In the genomic region with DNA sequence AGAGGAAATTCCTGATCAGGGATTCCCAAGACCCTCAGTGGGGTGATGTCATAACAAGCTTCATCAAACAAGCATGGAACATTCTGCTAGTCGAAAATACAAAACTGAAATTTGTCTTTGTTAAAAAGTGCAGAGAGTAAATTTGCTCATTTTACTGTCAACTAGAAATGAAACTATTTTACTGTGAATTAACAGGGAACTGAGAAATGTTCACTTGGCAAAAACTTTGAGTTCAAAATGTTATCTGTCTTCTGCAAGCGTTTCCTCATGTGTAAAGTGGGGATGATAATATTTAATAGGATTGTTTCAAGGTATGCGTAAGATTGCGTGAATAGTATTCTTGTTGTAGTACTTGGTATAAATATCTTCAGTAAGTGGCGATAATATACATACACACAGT, we compare ENCODE assay signal across 27 cellular contexts. TPM values are rescaled to one million over a fixed set of nuclear protein-coding genes. Genes with fewer than 3 reads are reported as not detected.
"Had no signal": no experiment of that assay in that cellular context is flagged by ENCODE, and none has a peak within 500 bp of the region (broad histone marks: within the 10 kb centered on the region; RNA-seq: fewer than 3 reads in every experiment).

No MANE protein-coding gene starts in this region.

- H3K4me2 ChIP-seq: hepatocyte had no signal

- FAIRE-seq: endometrium, pancreas had no signal

- H3K27me3 ChIP-seq: breast epithelium, colonic mucosa, hepatocyte, pancreas, suprapubic skin, vagina had no signal

- H3K36me3 ChIP-seq: breast epithelium, colonic mucosa, suprapubic skin, vagina had no signal

- H3K79me2 ChIP-seq: hepatocyte had no signal

- H3K4me1 ChIP-seq: breast epithelium, colonic mucosa, psoas muscle, suprapubic skin, vagina had no signal

- H3K4me3 ChIP-seq: breast epithelium, colonic mucosa, hepatocyte, pancreas, psoas muscle, skin epidermis, suprapubic skin, vagina had no signal

- ATAC-seq: left ventricle myocardium superior; natural killer cell treated with Interleukin-12 subunit alpha and Interleukin-12 subunit beta and Interleukin-15 and Interleukin-18, amount 100 ng/mL, for 72 hours; pancreas; psoas muscle; right cardiac atrium; stimulated activated effector memory CD8-positive, alpha-beta T cell treated with anti-CD3 and anti-CD28 coated beads, Interleukin-12 subunit alpha, Interleukin-12 subunit beta, amount 100 ng/mL, for 72 hours; stimulated activated naive CD8-positive, alpha-beta T cell treated with anti-CD3 and anti-CD28 coated beads, Interleukin-15, amount 100 ng/mL, for 72 hours had no signal

- H3K9me3 ChIP-seq: breast epithelium, colonic mucosa, pancreas, psoas muscle, suprapubic skin, vagina had no signal

- H2AFZ ChIP-seq: hepatocyte had no signal

- DNase-seq: activated CD4-positive, alpha-beta T cell treated with anti-CD3 and anti-CD28 coated beads for 4 hours; activated CD4-positive, alpha-beta T cell treated with anti-CD3 and anti-CD28 coated beads, Interleukin-2, amount 50 U/mL, for 48 hours; activated CD4-positive, CD25-positive, alpha-beta regulatory T cell; activated naive CD4-positive, alpha-beta T cell treated with Interleukin-2 at 50 U/mL for 16 hours; activated naive CD8-positive, alpha-beta T cell treated with anti-CD3 and anti-CD28 coated beads, Interleukin-2, amount 10 ng/mL, durations not matched to agents 7 days and 5 days; activated T-cell treated with anti-CD3 and anti-CD28 coated beads, Interleukin-2, amount 50 U/mL, for 48 hours; amniotic stem cell; colonic mucosa; foreskin melanocyte; left ventricle myocardium superior; midbrain; pancreas; psoas muscle; right cardiac atrium; stimulated activated CD4-positive, alpha-beta T cell treated with anti-CD3 and anti-CD28 coated beads, Interleukin-2, amount 100 ng/mL, for 24 hours; stimulated activated naive CD8-positive, alpha-beta T cell treated with anti-CD3 and anti-CD28 coated beads, Interleukin-15, amount 100 ng/mL, for 72 hours; T-helper 1 cell; trophoblast cell had no signal

- H3K27ac ChIP-seq: breast epithelium, colonic mucosa, hepatocyte, pancreas, psoas muscle, skin epidermis, suprapubic skin, vagina had no signal

RNA-seq across cellular contexts. Expression of a gene that starts 45.4 kb away (rescaled TPM):
- total RNA-seq: activated CD8-positive, alpha-beta memory T cell treated with anti-CD3 and anti-CD28 coated beads for 36 hours; natural killer cell treated with Interleukin-12 subunit alpha and Interleukin-12 subunit beta and Interleukin-15 and Interleukin-18, amount 100 ng/mL, for 72 hours had no signal
